9 cellular contexts compared by ENCODE assay signal in genomic region chr5:4862500-4862899, GRCh38.
DNase-seq lines count a peak whose midpoint lies in the region; ATAC-seq and TF ChIP-seq lines count a peak whose summit lies in the region.
"Had no signal": no experiment of that assay in that cellular context is flagged by ENCODE, and none has a peak within 500 bp of the region (broad histone marks: within the 10 kb centered on the region; RNA-seq: fewer than 3 reads in every experiment).

No MANE protein-coding gene starts in this region.

- H3K27ac ChIP-seq in SU-DHL-6 (ENCODE audit: low read depth, low read length), result no peak overlapping the region
- H3K27ac ChIP-seq in effector memory CD4-positive, alpha-beta T cell (ENCODE audit: insufficient read depth, low read length, poor library complexity, severe bottlenecking), result no peak overlapping the region
- no peak overlapping the region for H3K27ac ChIP-seq in testis
- H3K27ac ChIP-seq: skin epidermis had no signal

- TF ChIP-seq CTCF in SU-DHL-6 (IDR thresholded peaks at IDR 0.05; ENCODE audit: insufficient read depth, low read length, poor library complexity, severe bottlenecking) (peak; percentile 42), testis (IDR thresholded peaks at IDR 0.05) (peak in 1 of 3 experiments; percentile 10)

- no peaks in the 10 kb centered on the region for H3K36me3 ChIP-seq in SU-DHL-6 (ENCODE audit: low read length)
- H3K36me3 ChIP-seq in effector memory CD4-positive, alpha-beta T cell (ENCODE audit: control insufficient read depth, insufficient read depth, low read length), result no peaks in the 10 kb centered on the region
- H3K36me3 ChIP-seq in testis (ENCODE audit: low read depth, missing control alignments), result no peaks in the 10 kb centered on the region

- H3K9me3 ChIP-seq in SU-DHL-6 (ENCODE audit: insufficient read depth, low read length) (no peaks in the 10 kb centered on the region), testis (no peaks in the 10 kb centered on the region)
- no peaks in the 10 kb centered on the region for H3K9me3 ChIP-seq in effector memory CD4-positive, alpha-beta T cell (ENCODE audit: control insufficient read depth, low read length)

- H3F3A ChIP-seq in SU-DHL-6 (ENCODE audit: insufficient read depth), result no peaks in the 10 kb centered on the region

- in situ Hi-C loops in G401 (cut with HindIII; ENCODE audit: low sequenced_read_pairs), result no loop called here

- H3K27me3 ChIP-seq in SU-DHL-6 (ENCODE audit: low read length) (no peaks in the 10 kb centered on the region), testis (no peaks in the 10 kb centered on the region)
- H3K27me3 ChIP-seq in effector memory CD4-positive, alpha-beta T cell (replicated peaks; ENCODE audit: control insufficient read depth, insufficient read depth, low read length, poor library complexity, severe bottlenecking), result no peaks in the 10 kb centered on the region

- no peaks in the 10 kb centered on the region for H3K9me2 ChIP-seq in SU-DHL-6 (replicated peaks; ENCODE audit: insufficient read depth, low read length)

- no peaks in the 10 kb centered on the region for H4K20me1 ChIP-seq in SU-DHL-6 (ENCODE audit: low read depth, low read length)

- WGBS in testis, 2 donors, result 9 to 20% methylated on average over 1 of the region's 1 CpG

- ATAC-seq in HG03097 (IDR thresholded peaks at IDR 0.05; ENCODE audit: low FRiP score, unreplicated experiment), result no peak

- H3K4me3 ChIP-seq in SU-DHL-6 (ENCODE audit: insufficient read depth, low read length, poor library complexity, severe bottlenecking) (no peak overlapping the region), testis (no peak overlapping the region)
- H3K4me3 ChIP-seq in effector memory CD4-positive, alpha-beta T cell (ENCODE audit: insufficient read depth, low read depth, low read length, poor library complexity, severe bottlenecking), result no peak overlapping the region
- H3K4me3 ChIP-seq: skin epidermis had no signal

- H3K9ac ChIP-seq in SU-DHL-6 (ENCODE audit: low read length), result no peak overlapping the region

- no peaks in the 10 kb centered on the region for H3K79me2 ChIP-seq in SU-DHL-6 (ENCODE audit: insufficient read depth, low read length)

- DNase-seq in G401 (ENCODE audit: low spot score) (peak; percentile 47), MV-4-11 (lab: John Stamatoyannopoulos, UW) (peak; percentile 6), iPS-NIHi11 (ENCODE audit: low spot score) (peak; percentile 49), OCI-M2 (lab: John Stamatoyannopoulos, UW; ENCODE audit: unreplicated experiment) (no peak), testis (no peak)
- DNase-seq in effector memory CD4-positive, alpha-beta T cell, result no peak

- H3K4me2 ChIP-seq in SU-DHL-6 (ENCODE audit: low read depth, low read length, poor library complexity, severe bottlenecking), result no peak overlapping the region

- H2AFZ ChIP-seq in SU-DHL-6 (ENCODE audit: low read depth, low read length, severe bottlenecking), result no peak overlapping the region

- intact Hi-C loops in testis (cut with DNase I; ENCODE audit: low total_unique reads), result no loop called here

- TF ChIP-seq POLR2A in testis (IDR thresholded peaks at IDR 0.05), result no peak

- H3K4me1 ChIP-seq in effector memory CD4-positive, alpha-beta T cell (ENCODE audit: control insufficient read depth, insufficient read depth, low read length, poor library complexity, severe bottlenecking), result no peaks in the 10 kb centered on the region
- no peaks in the 10 kb centered on the region for H3K4me1 ChIP-seq in testis

Comparison
In these comparisons a context has a peak if more than half of its experiments do, and no peak if none do; other contexts are left out.
1. DNase-seq: peak in G401 (single experiment), MV-4-11 (single experiment) and iPS-NIHi11 (single experiment); none in OCI-M2 (single experiment), effector memory CD4-positive, alpha-beta T cell (0 of 3) and testis (single experiment).